In the genomic region with DNA sequence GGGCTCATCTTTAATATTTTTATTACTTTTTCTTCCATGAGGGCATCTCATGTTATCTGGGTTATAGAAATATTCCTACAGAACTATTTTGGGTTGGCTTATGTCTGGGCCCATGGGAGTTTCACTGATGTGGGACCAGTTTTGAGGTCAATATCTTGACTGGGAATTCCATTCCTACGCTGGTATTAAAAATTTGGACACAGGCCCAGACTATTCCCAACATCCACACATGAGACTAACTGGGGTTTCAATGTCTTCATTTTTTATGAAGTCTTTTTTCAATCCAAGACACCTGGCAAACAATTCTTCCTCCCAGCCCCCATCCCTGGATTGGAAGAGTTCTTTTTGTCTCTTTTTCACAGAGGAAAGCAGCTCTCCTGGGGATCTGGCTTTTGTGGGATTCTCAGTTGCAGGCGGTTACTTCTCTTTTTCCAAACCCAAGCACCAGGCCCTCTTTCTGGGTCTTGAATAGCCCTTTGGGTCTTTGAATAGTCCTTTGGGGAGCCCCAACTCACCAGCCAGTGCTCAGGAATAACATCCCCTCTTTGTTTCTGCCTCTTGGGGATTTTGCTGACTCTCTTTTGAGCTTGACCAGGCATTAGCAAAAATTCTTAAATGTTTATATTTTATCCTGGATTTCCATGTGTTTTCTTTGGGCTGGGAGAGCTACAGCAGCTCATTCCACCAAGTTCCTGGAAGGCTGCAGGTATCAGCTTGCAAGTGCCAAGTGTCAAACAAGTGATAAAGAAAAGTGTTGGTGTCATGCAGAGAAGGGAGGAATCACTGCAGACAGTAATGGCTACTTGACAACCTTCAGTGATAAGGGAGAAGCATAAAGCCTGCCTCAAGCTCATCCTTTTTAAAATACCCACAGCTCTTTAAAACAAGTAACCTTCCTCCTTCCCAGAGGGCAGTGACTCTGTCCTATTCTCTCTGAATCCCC, we compare ENCODE assay signal across 22 cellular contexts.
DNase-seq lines count a peak whose midpoint lies in the region; ATAC-seq and TF ChIP-seq lines count a peak whose summit lies in the region.
"Had no signal": no experiment of that assay in that cellular context is flagged by ENCODE, and none has a peak within 500 bp of the region (broad histone marks: within the 10 kb centered on the region; RNA-seq: fewer than 3 reads in every experiment).

No MANE protein-coding gene starts in this region.

- 0 out of 2 replicates have a peak, but pooled peaks cover 2% of the 10 kb centered on the region for H3F3A ChIP-seq in GM23338 (replicated peaks; ENCODE audit: low read depth)

- H3K27ac Mint-ChIP-seq in GM23338: peak overlapping the region; percentile 94
- peak overlapping the region; percentile 68 for H3K27ac Mint-ChIP-seq in osteocyte (ENCODE audit: unreplicated experiment)
- H3K27ac Mint-ChIP-seq in activated CD4-positive, alpha-beta memory T cell treated with anti-CD3 and anti-CD28 coated beads for 36 hours: no peak overlapping the region
- H3K27ac Mint-ChIP-seq: activated naive CD4-positive, alpha-beta T cell treated with anti-CD3 and anti-CD28 coated beads, Interleukin-2, amount 50 U/mL, for 24 hours; IgD-negative memory B cell; stimulated activated naive CD8-positive, alpha-beta T cell treated with anti-CD3 and anti-CD28 coated beads, Interleukin-15, Interleukin-2, amounts not matched to agents 100 ng/mL and 50 ng/mL, for 24 hours had no signal

- H3K36me3 Mint-ChIP-seq in GM23338 (ENCODE audit: low read depth) (peaks cover 14% of the 10 kb centered on the region), osteocyte (ENCODE audit: unreplicated experiment) (peaks cover 10% of the 10 kb centered on the region)
- no peaks in the 10 kb centered on the region for H3K36me3 Mint-ChIP-seq in activated CD4-positive, alpha-beta memory T cell treated with anti-CD3 and anti-CD28 coated beads for 36 hours
- H3K36me3 Mint-ChIP-seq: activated naive CD4-positive, alpha-beta T cell treated with anti-CD3 and anti-CD28 coated beads, Interleukin-2, amount 50 U/mL, for 24 hours had no signal

- H3K4me3 Mint-ChIP-seq in GM23338 (no peak overlapping the region), osteocyte (ENCODE audit: unreplicated experiment) (no peak overlapping the region)
- H3K4me3 Mint-ChIP-seq in activated CD4-positive, alpha-beta memory T cell treated with anti-CD3 and anti-CD28 coated beads for 36 hours: no peak overlapping the region
- H3K4me3 Mint-ChIP-seq: activated naive CD4-positive, alpha-beta T cell treated with anti-CD3 and anti-CD28 coated beads, Interleukin-2, amount 50 U/mL, for 24 hours; IgD-negative memory B cell; stimulated activated naive CD8-positive, alpha-beta T cell treated with anti-CD3 and anti-CD28 coated beads, Interleukin-15, Interleukin-2, amounts not matched to agents 100 ng/mL and 50 ng/mL, for 24 hours had no signal

- H3K4me1 ChIP-seq in GM23338 (ENCODE audit: insufficient read depth) (peaks cover 48% of the 10 kb centered on the region), ectodermal cell (ENCODE audit: control insufficient read depth, insufficient read depth, low read length) (peaks cover 37% of the 10 kb centered on the region)
- H3K4me1 ChIP-seq: prostate gland had no signal

- POLR2A ChIA-PET in activated CD4-positive, alpha-beta memory T cell treated with anti-CD3 and anti-CD28 coated beads for 36 hours (lab: Charles Lee): no interaction called here

- TF ChIP-seq CTCF in GM23338 (conservative IDR thresholded peaks at IDR 0.05; ENCODE audit: low read depth in 2 of 2) (no peak), osteocyte (IDR thresholded peaks at IDR 0.05) (no peak), WERI-Rb-1 (IDR thresholded peaks at IDR 0.05; ENCODE audit: low read depth, low read length) (no peak)

- CTCF ChIA-PET in activated CD4-positive, alpha-beta memory T cell treated with anti-CD3 and anti-CD28 coated beads for 36 hours (lab: Charles Lee): no interaction called here

- intact Hi-C loops in activated CD4-positive, alpha-beta memory T cell treated with anti-CD3 and anti-CD28 coated beads for 36 hours (cut with micrococcal nuclease): no loop called here
- intact Hi-C loops in posterior cingulate gyrus (cut with DNase I): no loop called here

- H3K4me2 ChIP-seq in GM23338: peak overlapping the region; percentile 36

- H4K20me1 ChIP-seq in GM23338 (replicated peaks; ENCODE audit: insufficient read depth): no peaks in the 10 kb centered on the region

- no peaks in the 10 kb centered on the region for H3K79me2 ChIP-seq in GM23338 (replicated peaks; ENCODE audit: insufficient read depth)

- no peak for DNase-seq in GM23338 (ENCODE audit: low spot score)
- peak; percentile 41 for DNase-seq in iPS-NIHi7 (ENCODE audit: extremely low spot score)
- DNase-seq in osteocyte (ENCODE audit: extremely low spot score, unreplicated experiment): peak; percentile 46
- DNase-seq in activated CD4-positive, alpha-beta memory T cell treated with anti-CD3 and anti-CD28 coated beads for 36 hours: no peak
- DNase-seq in posterior cingulate gyrus: no peak
- no peak for DNase-seq in effector CD8-positive, alpha-beta T cell (lab: John Stamatoyannopoulos, UW)
- DNase-seq in WERI-Rb-1: no peak
- DNase-seq: activated CD4-positive, alpha-beta T cell treated with anti-CD3 and anti-CD28 coated beads for 1 hour; aorta; cerebellar nuclear complex; kidney; NCI-H1436; NCI-H2171; NCI-H526 treated with DMSO at 0.1 percent for 48 hours; small intestine; stimulated activated CD4-positive, alpha-beta T cell treated with anti-CD3 and anti-CD28 coated beads, Interleukin-2, amount 100 ng/mL, for 48 hours; trophoblast cell had no signal

- 0 out of 2 replicates have a peak overlapping the region, but pooled peaks have one; percentile 17 for H3K4me3 ChIP-seq in GM23338
- H3K4me3 ChIP-seq in ectodermal cell (ENCODE audit: insufficient read depth, low read depth, low read length): no peak overlapping the region
- H3K4me3 ChIP-seq in WERI-Rb-1 (ENCODE audit: low read depth, low read length): no peak overlapping the region
- H3K4me3 ChIP-seq: prostate gland had no signal

- 24 to 33% methylated on average over 2 of the region's 2 CpGs for WGBS in ectodermal cell, 2 experiments

- H3K27me3 Mint-ChIP-seq in GM23338 (ENCODE audit: insufficient read depth, low read depth, poor library complexity): peaks cover 15% of the 10 kb centered on the region
- no peaks in the 10 kb centered on the region for H3K27me3 Mint-ChIP-seq in osteocyte (ENCODE audit: unreplicated experiment)
- H3K27me3 Mint-ChIP-seq in activated CD4-positive, alpha-beta memory T cell treated with anti-CD3 and anti-CD28 coated beads for 36 hours: no peaks in the 10 kb centered on the region
- H3K27me3 Mint-ChIP-seq: activated naive CD4-positive, alpha-beta T cell treated with anti-CD3 and anti-CD28 coated beads, Interleukin-2, amount 50 U/mL, for 24 hours; stimulated activated naive CD8-positive, alpha-beta T cell treated with anti-CD3 and anti-CD28 coated beads, Interleukin-15, Interleukin-2, amounts not matched to agents 100 ng/mL and 50 ng/mL, for 24 hours had no signal

- H3K9me3 Mint-ChIP-seq in GM23338: peaks cover 12% of the 10 kb centered on the region
- peaks cover 12% of the 10 kb centered on the region for H3K9me3 Mint-ChIP-seq in osteocyte (ENCODE audit: unreplicated experiment)
- no peaks in the 10 kb centered on the region for H3K9me3 Mint-ChIP-seq in activated CD4-positive, alpha-beta memory T cell treated with anti-CD3 and anti-CD28 coated beads for 36 hours

- H3K27me3 ChIP-seq in GM23338 (ENCODE audit: insufficient read depth) (no peaks in the 10 kb centered on the region), ectodermal cell (ENCODE audit: control insufficient read depth, insufficient read depth, low read length, poor library complexity, severe bottlenecking) (no peaks in the 10 kb centered on the region), WERI-Rb-1 (ENCODE audit: insufficient read depth, low read depth, severe bottlenecking) (no peaks in the 10 kb centered on the region)

- H3K27ac ChIP-seq in GM23338 (ENCODE audit: low read depth) (peak overlapping the region; percentile 83), ectodermal cell (ENCODE audit: insufficient read depth, low read depth, low read length, poor library complexity, severe bottlenecking) (peak overlapping the region; percentile 70), WERI-Rb-1 (no peak overlapping the region)
- H3K27ac ChIP-seq: prostate gland had no signal

- H3K36me3 ChIP-seq in GM23338 (ENCODE audit: insufficient read depth) (peaks cover 7% of the 10 kb centered on the region), ectodermal cell (ENCODE audit: control insufficient read depth, insufficient read depth, low read length) (no peaks in the 10 kb centered on the region), WERI-Rb-1 (no peaks in the 10 kb centered on the region)
- H3K36me3 ChIP-seq: prostate gland had no signal

- 0 out of 2 replicates have a peak, but pooled peaks cover 4% of the 10 kb centered on the region for H3K9me2 ChIP-seq in GM23338 (ENCODE audit: insufficient read depth)

- peak; percentile 74 for ATAC-seq in GM23338

- H3K4me1 Mint-ChIP-seq in GM23338: peaks cover 50% of the 10 kb centered on the region
- H3K4me1 Mint-ChIP-seq in osteocyte (ENCODE audit: unreplicated experiment): peaks cover 31% of the 10 kb centered on the region
- no peaks in the 10 kb centered on the region for H3K4me1 Mint-ChIP-seq in activated CD4-positive, alpha-beta memory T cell treated with anti-CD3 and anti-CD28 coated beads for 36 hours (ENCODE audit: low read depth)
- H3K4me1 Mint-ChIP-seq: activated naive CD4-positive, alpha-beta T cell treated with anti-CD3 and anti-CD28 coated beads, Interleukin-2, amount 50 U/mL, for 24 hours had no signal

- peak overlapping the region; percentile 57; the same call in 1 of the 2 replicates for H2AFZ ChIP-seq in GM23338

- H3K9me3 ChIP-seq in ectodermal cell (ENCODE audit: control insufficient read depth, low read length): peaks cover 3% of the 10 kb centered on the region
- peaks cover 2% of the 10 kb centered on the region for H3K9me3 ChIP-seq in WERI-Rb-1 (ENCODE audit: severe bottlenecking)
- H3K9me3 ChIP-seq: prostate gland had no signal

TF ChIP-seq in GM23338, 12 proteins besides CTCF, POLR2A, EP300 and RAD21 (continues in another document):
- no peak for TF ChIP-seq JUNB (IDR thresholded peaks at IDR 0.05; ENCODE audit: unreplicated experiment)

Comparison
In these comparisons a context has a peak if more than half of its experiments do, and no peak if none do; other contexts are left out.
1. DNase-seq: peak in iPS-NIHi7 (single experiment) and osteocyte (single experiment); none in GM23338 (single experiment), activated CD4-positive, alpha-beta memory T cell treated with anti-CD3 and anti-CD28 coated beads for 36 hours (single experiment), posterior cingulate gyrus (0 of 10), effector CD8-positive, alpha-beta T cell (single experiment) and WERI-Rb-1 (single experiment).